In the genomic region with DNA sequence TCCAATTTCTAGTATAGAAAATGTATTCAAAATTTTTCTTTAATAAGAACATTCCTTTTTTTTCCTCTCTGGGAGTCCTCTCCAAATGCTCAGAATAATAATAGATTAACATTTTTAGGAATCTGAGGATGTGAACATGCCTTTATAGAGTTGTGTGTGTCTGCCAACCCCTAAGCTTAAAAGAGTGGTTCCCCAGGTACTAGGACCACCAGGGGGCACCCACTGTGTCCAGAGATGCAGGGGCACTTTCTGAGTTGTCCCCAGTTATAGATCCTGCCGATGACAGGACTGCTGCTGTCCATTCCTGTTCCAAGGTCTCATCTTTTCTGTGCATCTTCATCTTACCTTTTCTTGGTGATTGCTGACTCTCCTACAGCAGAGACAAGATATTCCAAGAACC, we compare ENCODE assay signal across 15 cellular contexts. TPM values are rescaled to one million over a fixed set of nuclear protein-coding genes. Genes with fewer than 3 reads are reported as not detected.
DNase-seq lines count a peak whose midpoint lies in the region; ATAC-seq and TF ChIP-seq lines count a peak whose summit lies in the region.
"Had no signal": no experiment of that assay in that cellular context is flagged by ENCODE, and none has a peak within 500 bp of the region (broad histone marks: within the 10 kb centered on the region; RNA-seq: fewer than 3 reads in every experiment).

No MANE protein-coding gene starts in this region.

- DNase-seq in AG09309 (ENCODE audit: low read depth) (no peak), SJCRH30 (peak; percentile 30 to 52), fibroblast of mammary gland (ENCODE audit: low read depth) (no peak), lower lobe of right lung (no peak), AG08395 (ENCODE audit: low spot score) (no peak)
- no peak for DNase-seq in activated naive CD4-positive, alpha-beta T cell treated with Interleukin-2 at 50 U/mL for 16 hours
- DNase-seq: activated CD4-positive, alpha-beta T cell treated with anti-CD3 and anti-CD28 coated beads for 4 hours; activated effector memory CD4-positive, alpha-beta T cell treated with Interleukin-2 at 50 U/mL for 16 hours; MV-4-11 had no signal

- H3K27me3 ChIP-seq in SJCRH30, result no peaks in the 10 kb centered on the region
- H3K27me3 ChIP-seq in lower lobe of right lung (ENCODE audit: low read depth), result no peaks in the 10 kb centered on the region
- H3K27me3 ChIP-seq: right atrium auricular region, suprapubic skin had no signal

- ATAC-seq in HG02798 (IDR thresholded peaks at IDR 0.05; ENCODE audit: poor library complexity, unreplicated experiment) (no peak), lower lobe of right lung (no peak)
- ATAC-seq: CD8-positive, alpha-beta T cell had no signal

- no peaks in the 10 kb centered on the region for H3K36me3 ChIP-seq in SJCRH30
- no peaks in the 10 kb centered on the region for H3K36me3 ChIP-seq in lower lobe of right lung
- H3K36me3 ChIP-seq: right atrium auricular region, suprapubic skin had no signal

- no peak overlapping the region for H3K4me3 ChIP-seq in AG09309 (ENCODE audit: control insufficient read depth, low read depth, low read length)
- no peak overlapping the region for H3K4me3 ChIP-seq in SJCRH30
- no peak overlapping the region for H3K4me3 ChIP-seq in fibroblast of mammary gland (ENCODE audit: control insufficient read depth, low read depth, low read length)
- no peak overlapping the region for H3K4me3 ChIP-seq in lower lobe of right lung
- H3K4me3 ChIP-seq: right atrium auricular region, suprapubic skin had no signal

- intact Hi-C loops in lower lobe of right lung (cut with DNase I), result no loop called here

- peak; percentile 18 for TF ChIP-seq CTCF in AG09309 (IDR thresholded peaks at IDR 0.05; ENCODE audit: control insufficient read depth, insufficient read depth, low read depth, low read length, missing control alignments)
- TF ChIP-seq CTCF in GM12873 (IDR thresholded peaks at IDR 0.05; ENCODE audit: insufficient read depth, low read depth, low read length, missing control alignments), result peak; percentile 28
- TF ChIP-seq CTCF in fibroblast of mammary gland (conservative IDR thresholded peaks at IDR 0.05; ENCODE audit: control insufficient read depth, insufficient read depth, low read depth, low read length), result peak; percentile 12
- TF ChIP-seq CTCF in lower lobe of right lung (IDR thresholded peaks at IDR 0.05), result no peak

- H3K9me3 ChIP-seq in SJCRH30 (replicated peaks) (0 out of 2 replicates have a peak, but pooled peaks cover 3% of the 10 kb centered on the region), lower lobe of right lung (no peaks in the 10 kb centered on the region)
- H3K9me3 ChIP-seq: right atrium auricular region, suprapubic skin had no signal

- H3K27ac ChIP-seq in SJCRH30 (no peak overlapping the region), lower lobe of right lung (no peak overlapping the region)
- H3K27ac ChIP-seq: HL-60, suprapubic skin had no signal

- H3K4me1 ChIP-seq in SJCRH30, result peaks cover 21% of the 10 kb centered on the region
- peaks cover 34% of the 10 kb centered on the region for H3K4me1 ChIP-seq in lower lobe of right lung

RNA-seq across cellular contexts. Expression of gene MICAL2, which starts 27.0 kb away (rescaled TPM):
- total RNA-seq in SJCRH30 (2014; rRNA removed; shearing (Covaris generic)), result 5.9 and 7.8 TPM in 2 replicates
- total RNA-seq in lower lobe of right lung, result 127 TPM

Comparison
In these comparisons a context has a peak if more than half of its experiments do, and no peak if none do; other contexts are left out.
1. DNase-seq: peak in SJCRH30 (2 of 2); none in AG09309 (single experiment), fibroblast of mammary gland (single experiment), activated naive CD4-positive, alpha-beta T cell treated with Interleukin-2 at 50 U/mL for 16 hours (single experiment), lower lobe of right lung (single experiment) and AG08395 (single experiment).
2. RNA of gene MICAL2, which starts 27.0 kb away (total RNA-seq): 127 TPM in lower lobe of right lung (single experiment); 5.9 to 7.8 TPM in SJCRH30; every median in the first group is over 10 times any median in the second.